ENCODE assay signal across 1 cellular context in the genomic region with DNA sequence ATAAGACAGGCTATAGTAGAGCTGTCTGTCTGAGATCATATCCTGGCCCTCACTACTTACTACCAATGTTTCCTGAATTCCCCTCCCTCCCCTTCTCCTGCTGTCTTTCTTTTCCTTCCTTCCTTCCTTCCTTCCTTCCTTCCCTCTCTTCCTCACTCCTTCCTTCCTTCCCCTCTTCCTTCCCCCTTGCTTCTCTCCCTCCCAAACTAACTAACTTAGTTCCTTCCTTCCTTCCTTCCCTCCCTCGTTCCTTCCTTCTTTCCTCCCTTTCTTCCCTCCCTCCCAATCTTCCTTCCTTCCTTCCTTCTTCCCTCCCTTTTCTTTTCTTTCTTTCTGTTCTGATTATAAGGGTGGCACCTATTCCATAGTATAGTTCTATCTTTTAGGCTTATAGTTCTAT.
TF ChIP-seq lines count a peak whose summit lies in the region.

No MANE protein-coding gene starts in this region.

TF ChIP-seq in HEK293, 187 proteins besides CTCF, POLR2A, EP300 and RAD21 (continued from another document):
- TF ChIP-seq, protein P1, sequence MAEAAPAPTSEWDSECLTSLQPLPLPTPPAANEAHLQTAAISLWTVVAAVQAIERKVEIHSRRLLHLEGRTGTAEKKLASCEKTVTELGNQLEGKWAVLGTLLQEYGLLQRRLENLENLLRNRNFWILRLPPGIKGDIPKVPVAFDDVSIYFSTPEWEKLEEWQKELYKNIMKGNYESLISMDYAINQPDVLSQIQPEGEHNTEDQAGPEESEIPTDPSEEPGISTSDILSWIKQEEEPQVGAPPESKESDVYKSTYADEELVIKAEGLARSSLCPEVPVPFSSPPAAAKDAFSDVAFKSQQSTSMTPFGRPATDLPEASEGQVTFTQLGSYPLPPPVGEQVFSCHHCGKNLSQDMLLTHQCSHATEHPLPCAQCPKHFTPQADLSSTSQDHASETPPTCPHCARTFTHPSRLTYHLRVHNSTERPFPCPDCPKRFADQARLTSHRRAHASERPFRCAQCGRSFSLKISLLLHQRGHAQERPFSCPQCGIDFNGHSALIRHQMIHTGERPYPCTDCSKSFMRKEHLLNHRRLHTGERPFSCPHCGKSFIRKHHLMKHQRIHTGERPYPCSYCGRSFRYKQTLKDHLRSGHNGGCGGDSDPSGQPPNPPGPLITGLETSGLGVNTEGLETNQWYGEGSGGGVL (tag by site-specific recombination; IDR thresholded peaks at IDR 0.05), result peak; percentile 35; the same call in 1 of the 2 replicates
- TF ChIP-seq, protein P2, sequence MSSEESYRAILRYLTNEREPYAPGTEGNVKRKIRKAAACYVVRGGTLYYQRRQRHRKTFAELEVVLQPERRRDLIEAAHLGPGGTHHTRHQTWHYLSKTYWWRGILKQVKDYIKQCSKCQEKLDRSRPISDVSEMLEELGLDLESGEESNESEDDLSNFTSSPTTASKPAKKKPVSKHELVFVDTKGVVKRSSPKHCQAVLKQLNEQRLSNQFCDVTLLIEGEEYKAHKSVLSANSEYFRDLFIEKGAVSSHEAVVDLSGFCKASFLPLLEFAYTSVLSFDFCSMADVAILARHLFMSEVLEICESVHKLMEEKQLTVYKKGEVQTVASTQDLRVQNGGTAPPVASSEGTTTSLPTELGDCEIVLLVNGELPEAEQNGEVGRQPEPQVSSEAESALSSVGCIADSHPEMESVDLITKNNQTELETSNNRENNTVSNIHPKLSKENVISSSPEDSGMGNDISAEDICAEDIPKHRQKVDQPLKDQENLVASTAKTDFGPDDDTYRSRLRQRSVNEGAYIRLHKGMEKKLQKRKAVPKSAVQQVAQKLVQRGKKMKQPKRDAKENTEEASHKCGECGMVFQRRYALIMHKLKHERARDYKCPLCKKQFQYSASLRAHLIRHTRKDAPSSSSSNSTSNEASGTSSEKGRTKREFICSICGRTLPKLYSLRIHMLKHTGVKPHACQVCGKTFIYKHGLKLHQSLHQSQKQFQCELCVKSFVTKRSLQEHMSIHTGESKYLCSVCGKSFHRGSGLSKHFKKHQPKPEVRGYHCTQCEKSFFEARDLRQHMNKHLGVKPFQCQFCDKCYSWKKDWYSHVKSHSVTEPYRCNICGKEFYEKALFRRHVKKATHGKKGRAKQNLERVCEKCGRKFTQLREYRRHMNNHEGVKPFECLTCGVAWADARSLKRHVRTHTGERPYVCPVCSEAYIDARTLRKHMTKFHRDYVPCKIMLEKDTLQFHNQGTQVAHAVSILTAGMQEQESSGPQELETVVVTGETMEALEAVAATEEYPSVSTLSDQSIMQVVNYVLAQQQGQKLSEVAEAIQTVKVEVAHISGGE (tag by site-specific recombination; conservative IDR thresholded peaks at IDR 0.05; ENCODE audit: low read depth), result no peak
- TF ChIP-seq ZNF302 (tag by site-specific recombination; IDR thresholded peaks at IDR 0.05; ENCODE audit: low read depth) (no peak), KLF16 (tag by site-specific recombination; IDR thresholded peaks at IDR 0.05) (no peak), ZNF423 (tag by site-specific recombination; IDR thresholded peaks at IDR 0.05) (no peak), KLF10 (tag by site-specific recombination; IDR thresholded peaks at IDR 0.05) (no peak), ZNF776 (tag by site-specific recombination; IDR thresholded peaks at IDR 0.05; ENCODE audit: borderline replicate concordance) (0 out of 2 replicates have a peak, but pooled peaks have one; percentile 48), ZNF701 (tag by site-specific recombination; IDR thresholded peaks at IDR 0.05) (no peak), KLF9 (tag by site-specific recombination; IDR thresholded peaks at IDR 0.05; ENCODE audit: low read depth) (no peak), KLF1 (tag by site-specific recombination; IDR thresholded peaks at IDR 0.05) (no peak), ZNF202 (tag by site-specific recombination; IDR thresholded peaks at IDR 0.05; ENCODE audit: borderline replicate concordance) (no peak), ZNF354C (tag by site-specific recombination; IDR thresholded peaks at IDR 0.05; ENCODE audit: borderline replicate concordance, low read depth) (no peak), ZNF747 (tag by site-specific recombination; IDR thresholded peaks at IDR 0.05) (no peak), ZNF266 (tag by site-specific recombination; IDR thresholded peaks at IDR 0.05; ENCODE audit: low read depth) (0 out of 2 replicates have a peak, but pooled peaks have one; percentile 12), ZNF175 (tag by site-specific recombination; IDR thresholded peaks at IDR 0.05) (0 out of 2 replicates have a peak, but pooled peaks have one; percentile 62), ZNF707 (tag by site-specific recombination; IDR thresholded peaks at IDR 0.05) (no peak)
- TF ChIP-seq, protein P3, sequence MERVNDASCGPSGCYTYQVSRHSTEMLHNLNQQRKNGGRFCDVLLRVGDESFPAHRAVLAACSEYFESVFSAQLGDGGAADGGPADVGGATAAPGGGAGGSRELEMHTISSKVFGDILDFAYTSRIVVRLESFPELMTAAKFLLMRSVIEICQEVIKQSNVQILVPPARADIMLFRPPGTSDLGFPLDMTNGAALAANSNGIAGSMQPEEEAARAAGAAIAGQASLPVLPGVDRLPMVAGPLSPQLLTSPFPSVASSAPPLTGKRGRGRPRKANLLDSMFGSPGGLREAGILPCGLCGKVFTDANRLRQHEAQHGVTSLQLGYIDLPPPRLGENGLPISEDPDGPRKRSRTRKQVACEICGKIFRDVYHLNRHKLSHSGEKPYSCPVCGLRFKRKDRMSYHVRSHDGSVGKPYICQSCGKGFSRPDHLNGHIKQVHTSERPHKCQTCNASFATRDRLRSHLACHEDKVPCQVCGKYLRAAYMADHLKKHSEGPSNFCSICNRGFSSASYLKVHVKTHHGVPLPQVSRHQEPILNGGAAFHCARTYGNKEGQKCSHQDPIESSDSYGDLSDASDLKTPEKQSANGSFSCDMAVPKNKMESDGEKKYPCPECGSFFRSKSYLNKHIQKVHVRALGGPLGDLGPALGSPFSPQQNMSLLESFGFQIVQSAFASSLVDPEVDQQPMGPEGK (tag by site-specific recombination; IDR thresholded peaks at IDR 0.05), result no peak
- TF ChIP-seq, protein P4, sequence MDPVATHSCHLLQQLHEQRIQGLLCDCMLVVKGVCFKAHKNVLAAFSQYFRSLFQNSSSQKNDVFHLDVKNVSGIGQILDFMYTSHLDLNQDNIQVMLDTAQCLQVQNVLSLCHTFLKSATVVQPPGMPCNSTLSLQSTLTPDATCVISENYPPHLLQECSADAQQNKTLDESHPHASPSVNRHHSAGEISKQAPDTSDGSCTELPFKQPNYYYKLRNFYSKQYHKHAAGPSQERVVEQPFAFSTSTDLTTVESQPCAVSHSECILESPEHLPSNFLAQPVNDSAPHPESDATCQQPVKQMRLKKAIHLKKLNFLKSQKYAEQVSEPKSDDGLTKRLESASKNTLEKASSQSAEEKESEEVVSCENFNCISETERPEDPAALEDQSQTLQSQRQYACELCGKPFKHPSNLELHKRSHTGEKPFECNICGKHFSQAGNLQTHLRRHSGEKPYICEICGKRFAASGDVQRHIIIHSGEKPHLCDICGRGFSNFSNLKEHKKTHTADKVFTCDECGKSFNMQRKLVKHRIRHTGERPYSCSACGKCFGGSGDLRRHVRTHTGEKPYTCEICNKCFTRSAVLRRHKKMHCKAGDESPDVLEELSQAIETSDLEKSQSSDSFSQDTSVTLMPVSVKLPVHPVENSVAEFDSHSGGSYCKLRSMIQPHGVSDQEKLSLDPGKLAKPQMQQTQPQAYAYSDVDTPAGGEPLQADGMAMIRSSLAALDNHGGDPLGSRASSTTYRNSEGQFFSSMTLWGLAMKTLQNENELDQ (tag by site-specific recombination; IDR thresholded peaks at IDR 0.05; ENCODE audit: low read depth), result no peak
TF ChIP-seq in HEK293: peak in this region for 6.
